8 cellular contexts compared by ENCODE assay signal in genomic region chr2:28288620-28289019, GRCh38.
"Had no signal": no experiment of that assay in that cellular context is flagged by ENCODE, and none has a peak within 500 bp of the region (broad histone marks: within the 10 kb centered on the region; RNA-seq: fewer than 3 reads in every experiment).

No MANE protein-coding gene starts in this region.

- DNase-seq: GM23248, GOT3, H7, HFFc6, KG1 had no signal

- H3K9me3 Mint-ChIP-seq: HFFc6 had no signal

- H3K9ac ChIP-seq: GM23248 had no signal

- H2AFZ ChIP-seq: GM23248 had no signal

- ATAC-seq: HCT116, K562 had no signal

- H3K36me3 ChIP-seq: HAP-1 had no signal

- H3K4me3 Mint-ChIP-seq: HFFc6 had no signal

- H3K4me1 ChIP-seq: HAP-1 had no signal

- H3K4me3 ChIP-seq: GM23248, HAP-1, K562 had no signal

- H3K27ac ChIP-seq: GM23248 had no signal

- H3K9me3 ChIP-seq: HAP-1 had no signal
